8 cellular contexts compared by ENCODE assay signal in the genomic region with DNA sequence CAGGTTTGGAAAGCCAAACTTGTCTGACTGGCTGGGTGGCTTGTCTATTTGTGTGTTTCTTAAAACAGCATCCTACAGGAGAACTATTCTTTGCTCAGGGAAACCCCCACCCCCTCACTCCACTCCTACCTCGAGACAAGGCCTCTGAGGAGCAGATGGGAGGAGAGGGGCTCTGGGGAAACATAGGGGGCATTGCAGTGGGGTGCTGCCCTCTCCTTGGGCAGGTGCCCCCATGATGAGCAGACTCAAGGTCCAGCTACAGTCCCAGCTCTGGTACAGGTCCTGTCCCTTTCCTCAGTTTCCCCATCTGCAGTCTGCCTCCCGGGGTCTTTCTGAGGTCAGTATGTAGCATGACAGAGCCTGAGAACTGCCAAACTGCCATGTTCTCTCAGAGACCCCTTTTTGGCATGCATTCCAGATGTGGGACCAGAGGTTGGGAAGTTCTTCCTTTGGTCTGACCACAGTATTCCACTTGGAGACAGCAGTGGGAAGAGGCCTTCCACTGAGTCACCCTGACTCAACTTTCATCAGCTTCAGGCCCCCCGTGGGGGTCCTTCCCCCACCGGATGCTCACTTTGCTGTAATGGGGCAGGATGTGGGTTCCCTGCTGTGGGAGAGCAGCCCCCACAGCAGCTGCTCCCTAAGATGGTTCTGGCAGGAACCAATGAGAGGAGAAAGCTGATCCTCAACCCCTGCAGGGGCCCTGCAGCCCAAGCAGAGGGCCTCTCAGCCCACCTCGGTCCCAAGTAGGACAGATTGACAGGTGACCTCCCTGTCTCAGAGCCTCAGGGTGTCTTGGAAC. TPM values are rescaled to one million over a fixed set of nuclear protein-coding genes. Genes with fewer than 3 reads are reported as not detected.
DNase-seq lines count a peak whose midpoint lies in the region; ATAC-seq and TF ChIP-seq lines count a peak whose summit lies in the region.

No MANE protein-coding gene starts in this region.

- H3K4me1 Mint-ChIP-seq in natural killer cell (peaks cover 44 to 69% of the 10 kb centered on the region in 2 donors), chondrocyte (ENCODE audit: low read depth) (peaks cover 14% of the 10 kb centered on the region)

- H3K4me3 Mint-ChIP-seq in natural killer cell (peak overlapping the region; percentile 63), chondrocyte (ENCODE audit: unreplicated experiment) (no peak overlapping the region)

- H3K36me3 ChIP-seq in KOPT-K1 (ENCODE audit: insufficient read depth, low read length), result no peaks in the 10 kb centered on the region

- H3K9me3 ChIP-seq in KOPT-K1 (ENCODE audit: insufficient read depth, low read length, poor library complexity, severe bottlenecking), result no peaks in the 10 kb centered on the region

- ATAC-seq in natural killer cell (peak; percentile 34 to 39 (median 35)), GM21786 (IDR thresholded peaks at IDR 0.05; ENCODE audit: unreplicated experiment) (no peak), GM21717 (IDR thresholded peaks at IDR 0.05; ENCODE audit: unreplicated experiment) (no peak), GM21390 (IDR thresholded peaks at IDR 0.05; ENCODE audit: unreplicated experiment) (no peak)

- H3K36me3 Mint-ChIP-seq in natural killer cell (no peaks in the 10 kb centered on the region), chondrocyte (ENCODE audit: low read depth) (no peaks in the 10 kb centered on the region)

- H3K27ac ChIP-seq in KOPT-K1 (ENCODE audit: low read depth, low read length, poor library complexity, severe bottlenecking), result peak overlapping the region; percentile 99

- peak overlapping the region; percentile 63 to 70 for H3K27ac Mint-ChIP-seq in natural killer cell
- H3K27ac Mint-ChIP-seq in chondrocyte (ENCODE audit: unreplicated experiment), result no peak overlapping the region

- H3K27me3 Mint-ChIP-seq in natural killer cell (ENCODE audit: low read depth in 2 of 2) (no peaks in the 10 kb centered on the region), chondrocyte (ENCODE audit: low read depth) (peaks cover 4% of the 10 kb centered on the region)

- no peak for TF ChIP-seq CTCF in natural killer cell (IDR thresholded peaks at IDR 0.05)
- no peak for TF ChIP-seq CTCF in chondrocyte (IDR thresholded peaks at IDR 0.05)

- no peaks in the 10 kb centered on the region for H3K9me3 Mint-ChIP-seq in natural killer cell
- H3K9me3 Mint-ChIP-seq in chondrocyte (ENCODE audit: low read depth), result no peaks in the 10 kb centered on the region

- intact Hi-C loops in natural killer cell (cut with micrococcal nuclease), result loop anchor here (5.0 kb wide), 1 partner anchor 38 kb away; no protein-coding TSS in a partner anchor

- peak; percentile 71 for DNase-seq in CMK (ENCODE audit: low read depth)
- peak; percentile 74 to 81 for DNase-seq in activated T-cell treated with anti-CD3 and anti-CD28 coated beads, Interleukin-2, amount 50 U/mL, for 48 hours
- DNase-seq in natural killer cell, result no peak
- no peak for DNase-seq in chondrocyte (ENCODE audit: low spot score)

RNA-seq across cellular contexts. Expression of gene CYP11A1, which starts 32.3 kb away (rescaled TPM):
- total RNA-seq in natural killer cell (1 to 10 TPM in 1 of 3 donors, not detected in 2; 5.1 TPM), chondrocyte (0.32 to 0.54 TPM in 2 of 3 replicates, not detected in the other)

RNA-seq across cellular contexts. Expression of gene SEMA7A, which starts 34.0 kb away (rescaled TPM):
- 10 to 100 TPM in 1 of 3 donors, 1 to 10 TPM in 2; 4.7 to 46.2 (median 9.0) TPM for total RNA-seq in natural killer cell
- total RNA-seq in chondrocyte, result 1.1 to 3.3 TPM (median 2.3 TPM) in 3 replicates

Comparison
In these comparisons a context has a peak if more than half of its experiments do, and no peak if none do; other contexts are left out.
1. DNase-seq: peak in CMK (single experiment) and activated T-cell treated with anti-CD3 and anti-CD28 coated beads, Interleukin-2, amount 50 U/mL, for 48 hours (2 of 2); none in natural killer cell (single experiment) and chondrocyte (single experiment).
2. ATAC-seq: peak in natural killer cell (3 of 3); none in GM21786 (single experiment), GM21717 (single experiment) and GM21390 (single experiment).